ENCODE assay signal across 18 cellular contexts in the genomic region with DNA sequence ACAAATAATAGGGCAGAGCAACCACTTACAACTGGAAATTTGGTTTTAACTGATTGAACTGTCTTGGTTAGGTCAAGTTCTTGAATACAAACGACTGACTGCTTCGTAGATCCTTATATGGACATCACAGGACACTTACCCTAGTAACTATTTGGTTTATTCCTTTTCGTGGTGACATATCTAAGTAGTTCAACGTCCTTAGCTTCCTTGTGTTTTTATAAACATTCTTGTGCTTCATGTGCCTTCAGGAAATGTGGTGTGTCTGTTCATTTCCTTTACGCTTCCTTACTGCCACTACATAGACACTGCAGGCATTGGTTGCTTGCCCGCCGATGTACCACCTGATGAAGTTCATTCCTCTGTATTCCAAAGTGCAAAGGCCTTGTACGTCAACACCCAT. TPM values are rescaled to one million over a fixed set of nuclear protein-coding genes. Genes with fewer than 3 reads are reported as not detected.
DNase-seq lines count a peak whose midpoint lies in the region; ATAC-seq, FAIRE-seq and TF ChIP-seq lines count a peak whose summit lies in the region.
"Had no signal": no experiment of that assay in that cellular context is flagged by ENCODE, and none has a peak within 500 bp of the region (broad histone marks: within the 10 kb centered on the region; RNA-seq: fewer than 3 reads in every experiment).

No MANE protein-coding gene starts in this region.

- peak overlapping the region in 1 of 2 donors; percentile 32 for H3K27ac ChIP-seq in liver (ENCODE audit: low read depth in 1 of 2, low read length in 2 of 2)
- no peak overlapping the region for H3K27ac ChIP-seq in HepG2 (ENCODE audit: extremely low read length, insufficient read depth, low read length)
- H3K27ac ChIP-seq: foreskin keratinocyte, psoas muscle had no signal

- no peak for TF ChIP-seq RAD21 in liver (IDR thresholded peaks at IDR 0.05)
- TF ChIP-seq RAD21 in HepG2 (CRISPR knock-in tag; IDR thresholded peaks at IDR 0.05) = no peak

- FAIRE-seq in HepG2 (lab: Jason Lieb, UNC) = no peak
- FAIRE-seq: GM12891 had no signal

- peaks cover 20% of the 10 kb centered on the region for H3K4me1 Mint-ChIP-seq in WTC11
- H3K4me1 Mint-ChIP-seq in glutamatergic neuron (ENCODE audit: low read depth, unreplicated experiment) = peaks cover 30% of the 10 kb centered on the region
- peaks cover 38% of the 10 kb centered on the region for H3K4me1 Mint-ChIP-seq in type B pancreatic cell (ENCODE audit: unreplicated experiment)

- POLR2A ChIA-PET in HepG2 (lab: Yijun Ruan, JAX) = no interaction called here
- POLR2A ChIA-PET in WTC11 (lab: Charles Lee) = no interaction called here

- no peaks in the 10 kb centered on the region for H3K9me3 Mint-ChIP-seq in WTC11
- no peaks in the 10 kb centered on the region for H3K9me3 Mint-ChIP-seq in glutamatergic neuron (ENCODE audit: unreplicated experiment)
- H3K9me3 Mint-ChIP-seq in type B pancreatic cell = no peaks in the 10 kb centered on the region
- H3K9me3 Mint-ChIP-seq: dendritic cell treated with granulocyte-macrophage colony-stimulating factor and Interleukin-4, amounts not matched to agents 40 ng/mL and 50 ng/mL, for 4 days had no signal

- H3K4me2 ChIP-seq in HepG2 (ENCODE audit: low read depth, low read length) = no peak overlapping the region

- H3K27me3 Mint-ChIP-seq in WTC11 (ENCODE audit: low read depth) = no peaks in the 10 kb centered on the region
- H3K27me3 Mint-ChIP-seq in glutamatergic neuron (ENCODE audit: unreplicated experiment) = peaks cover 2% of the 10 kb centered on the region
- H3K27me3 Mint-ChIP-seq in type B pancreatic cell = no peaks in the 10 kb centered on the region
- H3K27me3 Mint-ChIP-seq: dendritic cell treated with granulocyte-macrophage colony-stimulating factor and Interleukin-4, amounts not matched to agents 40 ng/mL and 50 ng/mL, for 4 days had no signal

- CTCF ChIA-PET in HepG2 (lab: Yijun Ruan, JAX; ENCODE audit: low intra/inter-chr PET ratio, low total read pairs) (no interaction called here), WTC11 (lab: Charles Lee) (interaction anchor here (0.6 to 1.2 kb wide), 3 partner anchors 11 to 21 kb away, joined by 3 to 4 read pairs (median 3); no protein-coding TSS in a partner anchor)

- ATAC-seq in HepG2 = no peak
- ATAC-seq in WTC11 = no peak
- ATAC-seq: foreskin keratinocyte, psoas muscle had no signal

- H3K4me3 Mint-ChIP-seq in WTC11 (no peak overlapping the region), glutamatergic neuron (ENCODE audit: unreplicated experiment) (no peak overlapping the region), type B pancreatic cell (no peak overlapping the region)
- H3K4me3 Mint-ChIP-seq: dendritic cell treated with granulocyte-macrophage colony-stimulating factor and Interleukin-4, amounts not matched to agents 40 ng/mL and 50 ng/mL, for 4 days had no signal

- no peak overlapping the region for H3K9ac ChIP-seq in liver (ENCODE audit: low read depth in 1 of 2, low read length in 2 of 2)
- H3K9ac ChIP-seq in HepG2 (ENCODE audit: insufficient read depth, low read depth, low read length) = no peak overlapping the region

- 73% methylated on average over 8 of the region's 8 CpGs for WGBS in liver
- WGBS in HepG2 (ENCODE audit: low lambda C conversion rate) = 95% methylated on average over 8 of the region's 8 CpGs

- in situ Hi-C loops in HepG2 (cut with HindIII; ENCODE audit: extremely low pct_ligation_motif_present, low pct_unique_long_range_greater_than_20kb) = loop anchor here (5.0 kb wide), 1 partner anchor 213 kb away; no protein-coding TSS in a partner anchor

- TF ChIP-seq EP300 in HepG2 (IDR thresholded peaks at IDR 0.05; ENCODE audit: low read depth in 2 of 2, low read length in 2 of 2) (no peak), HepG2 (CRISPR knock-in tag; IDR thresholded peaks at IDR 0.05; ENCODE audit: borderline replicate concordance) (no peak)

- H3K9me3 ChIP-seq in liver (ENCODE audit: control insufficient read depth in 4 of 4, low read length in 3 of 4) (no peaks in the 10 kb centered on the region), HepG2 (ENCODE audit: low read length) (no peaks in the 10 kb centered on the region)
- H3K9me3 ChIP-seq: psoas muscle had no signal

- no TSS peak for BruUV-seq in HepG2 (replicated peaks; lab: Mats Ljungman, UMichigan)

- H3K36me3 ChIP-seq in liver (ENCODE audit: control insufficient read depth in 4 of 4, insufficient read depth in 3 of 4, low read depth in 1 of 4, low read length in 3 of 4) (peaks cover 0 to 20% (median 11%) of the 10 kb centered on the region in 4 donors), HepG2 (replicated peaks in 1 of 2; ENCODE audit: control insufficient read depth in 1 of 2, insufficient read depth in 2 of 2, low read length in 2 of 2) (peaks cover 29 to 67% of the 10 kb centered on the region in 2 experiments)

- H3K4me1 ChIP-seq in liver (ENCODE audit: control insufficient read depth in 4 of 4, insufficient read depth in 4 of 4, low read length in 3 of 4) (peaks cover 0 to 30% (median 14%) of the 10 kb centered on the region in 4 donors), HepG2 (ENCODE audit: insufficient read depth, low read length) (peaks cover 36% of the 10 kb centered on the region)

- H3K36me3 Mint-ChIP-seq in WTC11 (peaks cover 43% of the 10 kb centered on the region), glutamatergic neuron (ENCODE audit: unreplicated experiment) (no peaks in the 10 kb centered on the region), type B pancreatic cell (peaks cover 28% of the 10 kb centered on the region)

- no peak overlapping the region for H3K4me3 ChIP-seq in liver (ENCODE audit: low read depth in 1 of 3, low read length in 3 of 3)
- no peak overlapping the region for H3K4me3 ChIP-seq in HepG2 (replicated peaks in 1 of 3; ENCODE audit: insufficient read depth in 1 of 3, low read depth in 2 of 3, low read length in 3 of 3)
- H3K4me3 ChIP-seq: psoas muscle had no signal

- TF ChIP-seq CTCF in liver (IDR thresholded peaks at IDR 0.05; ENCODE audit: low read depth, low read length, missing input control) (no peak), HepG2 (CRISPR knock-in tag; IDR thresholded peaks at IDR 0.05) (no peak), WTC11 (IDR thresholded peaks at IDR 0.05) (no peak), glutamatergic neuron (IDR thresholded peaks at IDR 0.05; ENCODE audit: partially characterized antibody, unreplicated experiment) (no peak), type B pancreatic cell (conservative IDR thresholded peaks at IDR 0.05) (no peak)

- peaks cover 68% of the 10 kb centered on the region for H3K79me2 ChIP-seq in HepG2 (ENCODE audit: insufficient read depth, low read length)

- intact Hi-C loops in HepG2 (cut with micrococcal nuclease; ENCODE audit: unreplicated experiment) = no loop called here

- peak overlapping the region; percentile 23; the same call in 1 of the 2 replicates for H3K27ac Mint-ChIP-seq in WTC11
- peak overlapping the region; percentile 2 for H3K27ac Mint-ChIP-seq in glutamatergic neuron (ENCODE audit: unreplicated experiment)
- peak overlapping the region; percentile 80 for H3K27ac Mint-ChIP-seq in type B pancreatic cell
- H3K27ac Mint-ChIP-seq: dendritic cell treated with granulocyte-macrophage colony-stimulating factor and Interleukin-4, amounts not matched to agents 40 ng/mL and 50 ng/mL, for 4 days had no signal

- H4K20me1 ChIP-seq in HepG2 (ENCODE audit: insufficient read depth, low read length) = peaks cover 62% of the 10 kb centered on the region

- DNase-seq in HepG2 (ENCODE audit: low spot score) (no peak), WTC11 (ENCODE audit: low spot score) (no peak), glutamatergic neuron (no peak), type B pancreatic cell (ENCODE audit: extremely low spot score, unreplicated experiment) (no peak), activated gamma-delta T cell (lab: John Stamatoyannopoulos, UW) (no peak), SKM-1 (lab: John Stamatoyannopoulos, UW; ENCODE audit: unreplicated experiment) (no peak), NCI-H446 treated with DMSO at 0.1 percent for 48 hours (lab: John Stamatoyannopoulos, UW) (no peak)
- DNase-seq: activated CD4-positive, alpha-beta T cell treated with anti-CD3 and anti-CD28 coated beads, Interleukin-2, amount 50 U/mL, for 48 hours; amygdala; DMS79 treated with DMSO at 0.1 percent for 48 hours; foreskin keratinocyte; NCI-H1436; NCI-H510A treated with DMSO at 0.1 percent for 48 hours; psoas muscle; stimulated activated CD8-positive, alpha-beta memory T cell treated with anti-CD3 and anti-CD28 coated beads, Interleukin-4, amount 100 ng/mL, for 48 hours had no signal

- H2AFZ ChIP-seq in HepG2 (ENCODE audit: low read length) = no peak overlapping the region

- no peak for TF ChIP-seq POLR2A in HepG2 (IDR thresholded peaks at IDR 0.05; ENCODE audit: insufficient read depth in 1 of 2, low read depth in 2 of 2, low read length in 2 of 2)

- H3K27me3 ChIP-seq in liver (ENCODE audit: control insufficient read depth in 4 of 4, insufficient read depth in 4 of 4, low read length in 3 of 4) (no peaks in the 10 kb centered on the region), HepG2 (ENCODE audit: control insufficient read depth in 1 of 2, insufficient read depth in 2 of 2, low read length in 2 of 2) (no peaks in the 10 kb centered on the region)
- H3K27me3 ChIP-seq: foreskin keratinocyte had no signal

RNA-seq across cellular contexts. Expression of gene USP10, which starts 59.3 kb away (rescaled TPM):
- 10 to 100 TPM; 40.8 to 43.3 TPM for total RNA-seq in liver
- 10 to 100 TPM; 28.2 to 46.1 TPM for polyA plus RNA-seq in liver
- 79.1 and 97.6 TPM in 2 replicates for total RNA-seq in HepG2 (2016; rRNA removed; fragmentation: Illumina TruSeq; extraction: Trizol)
- 57.5 and 62.5 TPM in 2 replicates for total RNA-seq in HepG2 (2016; cell fraction: cytosol; rRNA removed; fragmentation: Illumina TruSeq; extraction: Trizol; ENCODE audit: low read depth)
- total RNA-seq in HepG2 (2016; cell fraction: insoluble cytoplasmic fraction; rRNA removed; fragmentation: Illumina TruSeq; extraction: Trizol) = 76.4 and 87.1 TPM in 2 replicates
- total RNA-seq in HepG2 (2016; cell fraction: membrane; rRNA removed; fragmentation: Illumina TruSeq; extraction: Trizol) = 73.6 and 81.2 TPM in 2 replicates
- total RNA-seq in HepG2 (2016; cell fraction: nucleus; rRNA removed; fragmentation: Illumina TruSeq; extraction: Trizol) = 78.0 and 88.2 TPM in 2 replicates
- 114 and 122 TPM in 2 replicates for polyA plus RNA-seq in HepG2 (2011; rRNA removed)
- polyA plus RNA-seq in HepG2 (2011; cell fraction: cytosol; rRNA removed) = 68.7 and 92.2 TPM in 2 replicates
- 127 and 143 TPM in 2 replicates for polyA plus RNA-seq in HepG2 (2011; cell fraction: nucleus; rRNA removed)
- polyA plus RNA-seq in HepG2 (2012) = 65.1 and 93.3 TPM in 2 replicates
- polyA plus RNA-seq in HepG2 (2016; cell fraction: cytosol; fragmentation: Illumina TruSeq; extraction: Trizol; ENCODE audit: low read depth) = 17.7 and 17.8 TPM in 2 replicates
- polyA plus RNA-seq in HepG2 (2016; cell fraction: insoluble cytoplasmic fraction; fragmentation: Illumina TruSeq; extraction: Trizol; ENCODE audit: low read depth) = 102 and 128 TPM in 2 replicates
- 41.4 and 44.1 TPM in 2 replicates for polyA plus RNA-seq in HepG2 (2016; cell fraction: membrane; fragmentation: Illumina TruSeq; extraction: Trizol; ENCODE audit: low read depth)
- polyA plus RNA-seq in HepG2 (2016; cell fraction: nucleus; fragmentation: Illumina TruSeq; extraction: Trizol; ENCODE audit: insufficient read depth, low read depth) = 118 and 120 TPM in 2 replicates
- polyA minus RNA-seq in HepG2 (2011; rRNA and poly(A)+ RNA removed; ENCODE audit: low replicate concordance) = 349 and 427 TPM in 2 replicates
- polyA minus RNA-seq in HepG2 (2011; cell fraction: cytosol; rRNA and poly(A)+ RNA removed) = 64.3 and 66.8 TPM in 2 replicates
- 118 TPM in 2 replicates for polyA minus RNA-seq in HepG2 (2011; cell fraction: nucleus; rRNA and poly(A)+ RNA removed)
- total RNA-seq in WTC11 (2021) = 138 to 152 TPM (median 139 TPM) in 3 replicates
- total RNA-seq in glutamatergic neuron (ENCODE audit: unreplicated experiment) = 100 TPM
- total RNA-seq in type B pancreatic cell (ENCODE audit: low replicate concordance) = 97.7 and 110 TPM in 2 replicates

Comparison
In these comparisons a context has a peak if more than half of its experiments do, and no peak if none do; other contexts are left out.
1. H3K27ac Mint-ChIP-seq: peak in every context shown above with its lines; median percentile 80 in type B pancreatic cell; 23 in WTC11; 2 in glutamatergic neuron.